10 cellular contexts compared by ENCODE assay signal in genomic region chr22:50242406-50242949, GRCh38. TPM values are rescaled to one million over a fixed set of nuclear protein-coding genes. Genes with fewer than 3 reads are reported as not detected.
DNase-seq lines count a peak whose midpoint lies in the region; ATAC-seq, FAIRE-seq and TF ChIP-seq lines count a peak whose summit lies in the region.
"Had no signal": no experiment of that assay in that cellular context is flagged by ENCODE, and none has a peak within 500 bp of the region (broad histone marks: within the 10 kb centered on the region; RNA-seq: fewer than 3 reads in every experiment).

No MANE protein-coding gene starts in this region.

- H3K4me1 ChIP-seq in HepG2 (ENCODE audit: insufficient read depth, low read length), result peaks cover 30% of the 10 kb centered on the region
- peaks cover 4% of the 10 kb centered on the region for H3K4me1 ChIP-seq in urinary bladder (ENCODE audit: insufficient read depth)
- H3K4me1 ChIP-seq in aorta (ENCODE audit: control insufficient read depth in 1 of 2, insufficient read depth in 2 of 2, low read length in 2 of 2), result no peaks in the 10 kb centered on the region

- TF ChIP-seq EP300 in HepG2 (IDR thresholded peaks at IDR 0.05; ENCODE audit: low read depth in 2 of 2, low read length in 2 of 2) (no peak), HepG2 (CRISPR knock-in tag; IDR thresholded peaks at IDR 0.05; ENCODE audit: borderline replicate concordance) (no peak)

- peak overlapping the region; percentile 85 for H3K4me2 ChIP-seq in HepG2 (ENCODE audit: low read depth, low read length)

- POLR2A ChIA-PET in HepG2 (lab: Yijun Ruan, JAX), result interaction anchor here (0.7 to 1.4 kb wide), 4 partner anchors 9 to 283 kb away, joined by 3 to 5 read pairs (median 3); partner anchors contain the start of genes HDAC10 and SCO2

- peak overlapping the region; percentile 8 for H3K27ac Mint-ChIP-seq in activated naive CD4-positive, alpha-beta T cell treated with anti-CD3 and anti-CD28 coated beads, Interleukin-2, amount 50 U/mL, for 24 hours
- peak overlapping the region; percentile 66 for H3K27ac Mint-ChIP-seq in activated T-helper 17 cell treated with anti-CD3 and anti-CD28 coated beads, Interleukin-2, amount 50 U/mL, for 72 hours

- in situ Hi-C loops in HepG2 (cut with HindIII; ENCODE audit: extremely low pct_ligation_motif_present, low pct_unique_long_range_greater_than_20kb), result no loop called here

- TF ChIP-seq RAD21 in HepG2 (CRISPR knock-in tag; IDR thresholded peaks at IDR 0.05), result no peak

- H3K4me3 Mint-ChIP-seq in activated naive CD4-positive, alpha-beta T cell treated with anti-CD3 and anti-CD28 coated beads, Interleukin-2, amount 50 U/mL, for 24 hours, result peak overlapping the region; percentile 99
- peak overlapping the region; percentile 87 for H3K4me3 Mint-ChIP-seq in activated T-helper 17 cell treated with anti-CD3 and anti-CD28 coated beads, Interleukin-2, amount 50 U/mL, for 72 hours

- TF ChIP-seq CTCF in HepG2 (CRISPR knock-in tag; IDR thresholded peaks at IDR 0.05), result no peak

- peaks cover 5% of the 10 kb centered on the region for H3K36me3 Mint-ChIP-seq in activated naive CD4-positive, alpha-beta T cell treated with anti-CD3 and anti-CD28 coated beads, Interleukin-2, amount 50 U/mL, for 24 hours
- peaks cover 80% of the 10 kb centered on the region for H3K36me3 Mint-ChIP-seq in activated T-helper 17 cell treated with anti-CD3 and anti-CD28 coated beads, Interleukin-2, amount 50 U/mL, for 72 hours (ENCODE audit: low read depth)

- H2AFZ ChIP-seq in HepG2 (ENCODE audit: low read length), result no peak overlapping the region

- H3K36me3 ChIP-seq in HepG2 (replicated peaks in 1 of 2; ENCODE audit: control insufficient read depth in 1 of 2, insufficient read depth in 2 of 2, low read length in 2 of 2) (peaks cover 8 to 19% of the 10 kb centered on the region in 2 experiments; a peak in 4 of 5 replicates), urinary bladder (ENCODE audit: insufficient read depth) (no peaks in the 10 kb centered on the region), aorta (ENCODE audit: control insufficient read depth in 1 of 2, insufficient read depth in 2 of 2, low read length in 1 of 2) (peaks cover 0 to 4% of the 10 kb centered on the region in 2 donors)

- H3K9me3 Mint-ChIP-seq in activated naive CD4-positive, alpha-beta T cell treated with anti-CD3 and anti-CD28 coated beads, Interleukin-2, amount 50 U/mL, for 24 hours, result no peaks in the 10 kb centered on the region
- H3K9me3 Mint-ChIP-seq in activated T-helper 17 cell treated with anti-CD3 and anti-CD28 coated beads, Interleukin-2, amount 50 U/mL, for 72 hours, result no peaks in the 10 kb centered on the region

- H3K9ac ChIP-seq in HepG2 (ENCODE audit: insufficient read depth, low read depth, low read length), result peak overlapping the region; percentile 54

- H3K27ac ChIP-seq in HepG2 (ENCODE audit: extremely low read length, insufficient read depth, low read length) (no peak overlapping the region), urinary bladder (ENCODE audit: low read depth) (no peak overlapping the region), aorta (ENCODE audit: low read depth in 1 of 2, low read length in 2 of 2) (no peak overlapping the region)

- no peak for TF ChIP-seq POLR2A in HepG2 (IDR thresholded peaks at IDR 0.05; ENCODE audit: insufficient read depth in 1 of 2, low read depth in 2 of 2, low read length in 2 of 2)

- H3K9me3 ChIP-seq in HepG2 (ENCODE audit: low read length) (no peaks in the 10 kb centered on the region), aorta (ENCODE audit: control insufficient read depth, low read length) (no peaks in the 10 kb centered on the region)

- intact Hi-C loops in HepG2 (cut with micrococcal nuclease; ENCODE audit: unreplicated experiment), result loop anchor here (5.0 kb wide), 1 partner anchor 255 kb away; no protein-coding TSS in a partner anchor
- intact Hi-C loops in aorta (cut with DNase I), result loop anchor here (5.0 to 10.0 kb wide), 2 partner anchors 50 to 262 kb away; partner anchors contain the start of genes LMF2 (in 1 of the 2) and NCAPH2 (in 1 of the 2)

- 28% methylated on average over 13 of the region's 14 CpGs for WGBS in HepG2 (ENCODE audit: low lambda C conversion rate)
- WGBS in urinary bladder, result 62% methylated on average over 14 of the region's 14 CpGs
- WGBS in aorta, 2 donors, result 65 to 69% methylated on average over 13 to 14 of the region's 14 CpGs

- no peak for FAIRE-seq in HepG2 (lab: Jason Lieb, UNC)
- FAIRE-seq: G401.6 had no signal

- DNase-seq in activated naive CD4-positive, alpha-beta T cell (lab: John Stamatoyannopoulos, UW), result no peak
- DNase-seq in HepG2 (ENCODE audit: low spot score), result no peak
- DNase-seq in aorta, result no peak
- no peak for DNase-seq in NCI-H82 (lab: John Stamatoyannopoulos, UW)
- DNase-seq in stimulated activated CD4-positive, alpha-beta T cell treated with anti-CD3 and anti-CD28 coated beads, Interleukin-15, amount 100 ng/mL, for 24 hours, result no peak
- DNase-seq: activated CD4-positive, alpha-beta T cell treated with anti-CD3 and anti-CD28 coated beads for 1 hour had no signal

- peaks cover 12% of the 10 kb centered on the region for H4K20me1 ChIP-seq in HepG2 (ENCODE audit: insufficient read depth, low read length)

- no peaks in the 10 kb centered on the region for H3K27me3 Mint-ChIP-seq in activated naive CD4-positive, alpha-beta T cell treated with anti-CD3 and anti-CD28 coated beads, Interleukin-2, amount 50 U/mL, for 24 hours
- H3K27me3 Mint-ChIP-seq in activated T-helper 17 cell treated with anti-CD3 and anti-CD28 coated beads, Interleukin-2, amount 50 U/mL, for 72 hours, result no peaks in the 10 kb centered on the region

- H3K4me3 ChIP-seq in HepG2 (replicated peaks in 1 of 3; ENCODE audit: insufficient read depth in 1 of 3, low read depth in 2 of 3, low read length in 3 of 3), result peak overlapping the region; percentile 77 to 98 (median 89)
- peak overlapping the region; percentile 12 for H3K4me3 ChIP-seq in urinary bladder (ENCODE audit: low read depth, low read length)
- no peak overlapping the region for H3K4me3 ChIP-seq in aorta (ENCODE audit: low read length in 2 of 2)

- ATAC-seq in activated T-helper 17 cell treated with anti-CD3 and anti-CD28 coated beads, Interleukin-2, amount 50 U/mL, for 72 hours (replicated peaks), result no peak
- ATAC-seq in HepG2 (no peak), aorta (ENCODE audit: low FRiP score) (no peak)

- H3K79me2 ChIP-seq in HepG2 (ENCODE audit: insufficient read depth, low read length), result peaks cover 49% of the 10 kb centered on the region

- H3K27me3 ChIP-seq in HepG2 (ENCODE audit: control insufficient read depth in 1 of 2, insufficient read depth in 2 of 2, low read length in 2 of 2) (no peaks in the 10 kb centered on the region; a peak in 1 of 5 replicates), aorta (ENCODE audit: control insufficient read depth in 1 of 2, insufficient read depth in 2 of 2, low read length in 1 of 2) (no peaks in the 10 kb centered on the region)

- CTCF ChIA-PET in HepG2 (lab: Yijun Ruan, JAX; ENCODE audit: low intra/inter-chr PET ratio, low total read pairs), result interaction anchor here (2.2 kb wide), 1 partner anchor 100 kb away, joined by 7 read pairs; no protein-coding TSS in a partner anchor

- BruUV-seq in HepG2 (replicated peaks; lab: Mats Ljungman, UMichigan), result no TSS peak

- H3K4me1 Mint-ChIP-seq in activated naive CD4-positive, alpha-beta T cell treated with anti-CD3 and anti-CD28 coated beads, Interleukin-2, amount 50 U/mL, for 24 hours, result peaks cover 32% of the 10 kb centered on the region
- H3K4me1 Mint-ChIP-seq in activated T-helper 17 cell treated with anti-CD3 and anti-CD28 coated beads, Interleukin-2, amount 50 U/mL, for 72 hours, result peaks cover 18% of the 10 kb centered on the region

RNA-seq across cellular contexts. Expression of gene TUBGCP6, which starts 2.3 kb away (rescaled TPM):
- 10 to 100 TPM; 44.5 to 51.1 TPM for total RNA-seq in activated T-helper 17 cell treated with anti-CD3 and anti-CD28 coated beads, Interleukin-2, amount 50 U/mL, for 72 hours
- total RNA-seq in HepG2 (2016; rRNA removed; fragmentation: Illumina TruSeq; extraction: Trizol) (5.8 and 15.7 TPM in 2 replicates), urinary bladder (23.1 TPM), aorta (10 to 100 TPM; 29.0 to 49.5 TPM)
- total RNA-seq in HepG2 (2016; cell fraction: cytosol; rRNA removed; fragmentation: Illumina TruSeq; extraction: Trizol; ENCODE audit: low read depth), result 3.8 and 4.4 TPM in 2 replicates
- 4.6 and 17.4 TPM in 2 replicates for total RNA-seq in HepG2 (2016; cell fraction: insoluble cytoplasmic fraction; rRNA removed; fragmentation: Illumina TruSeq; extraction: Trizol)
- 4.6 and 5.1 TPM in 2 replicates for total RNA-seq in HepG2 (2016; cell fraction: membrane; rRNA removed; fragmentation: Illumina TruSeq; extraction: Trizol)
- total RNA-seq in HepG2 (2016; cell fraction: nucleus; rRNA removed; fragmentation: Illumina TruSeq; extraction: Trizol), result 23.1 and 29.5 TPM in 2 replicates
- polyA plus RNA-seq in HepG2 (2011; rRNA removed) (14.6 and 23.7 TPM in 2 replicates), urinary bladder (31.5 TPM), aorta (100 to 1,000 TPM in 1 of 2 donors, 1 to 10 TPM in 1; 7.0 to 134 TPM)
- 2.6 and 4.8 TPM in 2 replicates for polyA plus RNA-seq in HepG2 (2011; cell fraction: cytosol; rRNA removed)
- 276 and 340 TPM in 2 replicates for polyA plus RNA-seq in HepG2 (2011; cell fraction: nucleus; rRNA removed)
- 13.4 and 15.8 TPM in 2 replicates for polyA plus RNA-seq in HepG2 (2012)
- 0.95 and 1.2 TPM in 2 replicates for polyA plus RNA-seq in HepG2 (2016; cell fraction: cytosol; fragmentation: Illumina TruSeq; extraction: Trizol; ENCODE audit: low read depth)
- 3.6 and 4.4 TPM in 2 replicates for polyA plus RNA-seq in HepG2 (2016; cell fraction: insoluble cytoplasmic fraction; fragmentation: Illumina TruSeq; extraction: Trizol; ENCODE audit: low read depth)
- polyA plus RNA-seq in HepG2 (2016; cell fraction: membrane; fragmentation: Illumina TruSeq; extraction: Trizol; ENCODE audit: low read depth), result 0.86 and 2.1 TPM in 2 replicates
- polyA plus RNA-seq in HepG2 (2016; cell fraction: nucleus; fragmentation: Illumina TruSeq; extraction: Trizol; ENCODE audit: insufficient read depth, low read depth), result 62.8 and 72.9 TPM in 2 replicates
- polyA minus RNA-seq in HepG2 (2011; rRNA and poly(A)+ RNA removed; ENCODE audit: low replicate concordance), result 11.6 and 16.8 TPM in 2 replicates
- 2.7 and 4.0 TPM in 2 replicates for polyA minus RNA-seq in HepG2 (2011; cell fraction: cytosol; rRNA and poly(A)+ RNA removed)
- 32.9 and 40.9 TPM in 2 replicates for polyA minus RNA-seq in HepG2 (2011; cell fraction: nucleus; rRNA and poly(A)+ RNA removed)

RNA-seq across cellular contexts. Expression of gene HDAC10, which starts 8.6 kb away (rescaled TPM):
- total RNA-seq in activated T-helper 17 cell treated with anti-CD3 and anti-CD28 coated beads, Interleukin-2, amount 50 U/mL, for 72 hours, result 10 to 100 TPM; 66.4 to 67.5 TPM
- total RNA-seq in HepG2 (2016; rRNA removed; fragmentation: Illumina TruSeq; extraction: Trizol), result 4.0 and 13.9 TPM in 2 replicates
- total RNA-seq in HepG2 (2016; cell fraction: cytosol; rRNA removed; fragmentation: Illumina TruSeq; extraction: Trizol; ENCODE audit: low read depth), result 7.1 and 8.7 TPM in 2 replicates
- total RNA-seq in HepG2 (2016; cell fraction: insoluble cytoplasmic fraction; rRNA removed; fragmentation: Illumina TruSeq; extraction: Trizol), result 4.1 and 13.9 TPM in 2 replicates
- total RNA-seq in HepG2 (2016; cell fraction: membrane; rRNA removed; fragmentation: Illumina TruSeq; extraction: Trizol), result 4.4 and 4.6 TPM in 2 replicates
- total RNA-seq in HepG2 (2016; cell fraction: nucleus; rRNA removed; fragmentation: Illumina TruSeq; extraction: Trizol), result 23.1 and 23.7 TPM in 2 replicates
- 14.9 and 19.7 TPM in 2 replicates for polyA plus RNA-seq in HepG2 (2011; rRNA removed)
- 1.8 and 3.9 TPM in 2 replicates for polyA plus RNA-seq in HepG2 (2011; cell fraction: cytosol; rRNA removed)
- polyA plus RNA-seq in HepG2 (2011; cell fraction: nucleus; rRNA removed), result 257 and 366 TPM in 2 replicates
- polyA plus RNA-seq in HepG2 (2012), result 15.0 and 23.8 TPM in 2 replicates
- 0.86 TPM in 2 replicates for polyA plus RNA-seq in HepG2 (2016; cell fraction: cytosol; fragmentation: Illumina TruSeq; extraction: Trizol; ENCODE audit: low read depth)
- polyA plus RNA-seq in HepG2 (2016; cell fraction: insoluble cytoplasmic fraction; fragmentation: Illumina TruSeq; extraction: Trizol; ENCODE audit: low read depth), result 3.2 and 5.7 TPM in 2 replicates
- 2.1 TPM in 2 replicates for polyA plus RNA-seq in HepG2 (2016; cell fraction: membrane; fragmentation: Illumina TruSeq; extraction: Trizol; ENCODE audit: low read depth)
- polyA plus RNA-seq in HepG2 (2016; cell fraction: nucleus; fragmentation: Illumina TruSeq; extraction: Trizol; ENCODE audit: insufficient read depth, low read depth), result 72.4 and 82.8 TPM in 2 replicates
- 7.7 and 20.9 TPM in 2 replicates for polyA minus RNA-seq in HepG2 (2011; rRNA and poly(A)+ RNA removed; ENCODE audit: low replicate concordance)
- 3.9 and 4.2 TPM in 2 replicates for polyA minus RNA-seq in HepG2 (2011; cell fraction: cytosol; rRNA and poly(A)+ RNA removed)
- polyA minus RNA-seq in HepG2 (2011; cell fraction: nucleus; rRNA and poly(A)+ RNA removed), result 34.9 and 37.9 TPM in 2 replicates
- 20.0 TPM for total RNA-seq in urinary bladder
- polyA plus RNA-seq in urinary bladder, result 32.4 TPM
- total RNA-seq in aorta, result 10 to 100 TPM; 19.8 to 47.8 TPM
- 10 to 100 TPM in 1 of 2 donors, 1 to 10 TPM in 1; 5.5 to 57.3 TPM for polyA plus RNA-seq in aorta

RNA-seq across cellular contexts. Expression of gene MAPK12, which starts 19.0 kb away (rescaled TPM):
- 10 to 100 TPM in 1 of 2 donors, 1 to 10 TPM in 1; 5.0 to 14.8 TPM for total RNA-seq in activated T-helper 17 cell treated with anti-CD3 and anti-CD28 coated beads, Interleukin-2, amount 50 U/mL, for 72 hours
- total RNA-seq in HepG2 (2016; rRNA removed; fragmentation: Illumina TruSeq; extraction: Trizol), result 15.0 and 23.3 TPM in 2 replicates
- 25.0 and 26.8 TPM in 2 replicates for total RNA-seq in HepG2 (2016; cell fraction: cytosol; rRNA removed; fragmentation: Illumina TruSeq; extraction: Trizol; ENCODE audit: low read depth)
- 15.4 and 25.6 TPM in 2 replicates for total RNA-seq in HepG2 (2016; cell fraction: insoluble cytoplasmic fraction; rRNA removed; fragmentation: Illumina TruSeq; extraction: Trizol)
- 43.0 and 45.2 TPM in 2 replicates for total RNA-seq in HepG2 (2016; cell fraction: membrane; rRNA removed; fragmentation: Illumina TruSeq; extraction: Trizol)
- total RNA-seq in HepG2 (2016; cell fraction: nucleus; rRNA removed; fragmentation: Illumina TruSeq; extraction: Trizol), result 20.3 and 23.6 TPM in 2 replicates
- polyA plus RNA-seq in HepG2 (2011; rRNA removed), result 22.2 and 22.8 TPM in 2 replicates
- polyA plus RNA-seq in HepG2 (2011; cell fraction: cytosol; rRNA removed), result 12.9 and 20.7 TPM in 2 replicates
- polyA plus RNA-seq in HepG2 (2011; cell fraction: nucleus; rRNA removed), result 115 and 151 TPM in 2 replicates
- 6.9 and 10.9 TPM in 2 replicates for polyA plus RNA-seq in HepG2 (2012)
- 27.8 and 28.1 TPM in 2 replicates for polyA plus RNA-seq in HepG2 (2016; cell fraction: cytosol; fragmentation: Illumina TruSeq; extraction: Trizol; ENCODE audit: low read depth)
- 14.6 and 16.4 TPM in 2 replicates for polyA plus RNA-seq in HepG2 (2016; cell fraction: insoluble cytoplasmic fraction; fragmentation: Illumina TruSeq; extraction: Trizol; ENCODE audit: low read depth)
- 37.0 and 38.8 TPM in 2 replicates for polyA plus RNA-seq in HepG2 (2016; cell fraction: membrane; fragmentation: Illumina TruSeq; extraction: Trizol; ENCODE audit: low read depth)
- 56.9 and 60.1 TPM in 2 replicates for polyA plus RNA-seq in HepG2 (2016; cell fraction: nucleus; fragmentation: Illumina TruSeq; extraction: Trizol; ENCODE audit: insufficient read depth, low read depth)
- 16.5 and 18.7 TPM in 2 replicates for polyA minus RNA-seq in HepG2 (2011; rRNA and poly(A)+ RNA removed; ENCODE audit: low replicate concordance)
- 5.1 and 9.2 TPM in 2 replicates for polyA minus RNA-seq in HepG2 (2011; cell fraction: cytosol; rRNA and poly(A)+ RNA removed)
- polyA minus RNA-seq in HepG2 (2011; cell fraction: nucleus; rRNA and poly(A)+ RNA removed), result 25.6 and 25.8 TPM in 2 replicates
- 9.3 TPM for total RNA-seq in urinary bladder
- 21.3 TPM for polyA plus RNA-seq in urinary bladder
- total RNA-seq in aorta, result 10 to 100 TPM in 1 of 2 donors, 1 to 10 TPM in 1; 9.2 to 22.9 TPM
- 10 to 100 TPM in 1 of 2 donors, 1 to 10 TPM in 1; 1.6 to 19.0 TPM for polyA plus RNA-seq in aorta

RNA-seq across cellular contexts. Expression of gene MAPK11, which starts 27.7 kb away (rescaled TPM):
- total RNA-seq in activated T-helper 17 cell treated with anti-CD3 and anti-CD28 coated beads, Interleukin-2, amount 50 U/mL, for 72 hours, result 10 to 100 TPM; 20.9 to 21.7 TPM
- total RNA-seq in HepG2 (2016; rRNA removed; fragmentation: Illumina TruSeq; extraction: Trizol) (0.15 TPM in 1 of 2 replicates, not detected in the other), urinary bladder (4.1 TPM), aorta (10 to 100 TPM; 10.7 to 23.2 TPM)
- not detected in 2 replicates for total RNA-seq in HepG2 (2016; cell fraction: cytosol; rRNA removed; fragmentation: Illumina TruSeq; extraction: Trizol; ENCODE audit: low read depth)
- 0.12 and 0.15 TPM in 2 replicates for total RNA-seq in HepG2 (2016; cell fraction: insoluble cytoplasmic fraction; rRNA removed; fragmentation: Illumina TruSeq; extraction: Trizol)
- 0.10 and 0.19 TPM in 2 replicates for total RNA-seq in HepG2 (2016; cell fraction: membrane; rRNA removed; fragmentation: Illumina TruSeq; extraction: Trizol)
- total RNA-seq in HepG2 (2016; cell fraction: nucleus; rRNA removed; fragmentation: Illumina TruSeq; extraction: Trizol), result 0.28 TPM in 1 of 2 replicates, not detected in the other
- polyA plus RNA-seq in HepG2 (2011; rRNA removed) (0.17 and 0.46 TPM in 2 replicates), urinary bladder (13.6 TPM), aorta (10 to 100 TPM in 1 of 2 donors, under 1 TPM in 1; 0.13 to 14.9 TPM)
- polyA plus RNA-seq in HepG2 (2011; cell fraction: cytosol; rRNA removed), result 0.13 and 0.19 TPM in 2 replicates
- 1.9 TPM in 2 replicates for polyA plus RNA-seq in HepG2 (2011; cell fraction: nucleus; rRNA removed)
- polyA plus RNA-seq in HepG2 (2012), result 0.21 TPM in 1 of 2 replicates, not detected in the other
- 0.05 and 0.07 TPM in 2 replicates for polyA plus RNA-seq in HepG2 (2016; cell fraction: cytosol; fragmentation: Illumina TruSeq; extraction: Trizol; ENCODE audit: low read depth)
- polyA plus RNA-seq in HepG2 (2016; cell fraction: insoluble cytoplasmic fraction; fragmentation: Illumina TruSeq; extraction: Trizol; ENCODE audit: low read depth), result 0.19 and 0.24 TPM in 2 replicates
- 0.13 TPM in 1 of 2 replicates, not detected in the other for polyA plus RNA-seq in HepG2 (2016; cell fraction: membrane; fragmentation: Illumina TruSeq; extraction: Trizol; ENCODE audit: low read depth)
- polyA plus RNA-seq in HepG2 (2016; cell fraction: nucleus; fragmentation: Illumina TruSeq; extraction: Trizol; ENCODE audit: insufficient read depth, low read depth), result 0.25 and 0.37 TPM in 2 replicates
- 0.58 and 0.94 TPM in 2 replicates for polyA minus RNA-seq in HepG2 (2011; rRNA and poly(A)+ RNA removed; ENCODE audit: low replicate concordance)
- not detected in 2 replicates for polyA minus RNA-seq in HepG2 (2011; cell fraction: cytosol; rRNA and poly(A)+ RNA removed)
- polyA minus RNA-seq in HepG2 (2011; cell fraction: nucleus; rRNA and poly(A)+ RNA removed), result 0.13 TPM in 1 of 2 replicates, not detected in the other

RNA-seq across cellular contexts. Expression of gene SELENOO, which starts 41.7 kb away (rescaled TPM):
- 10 to 100 TPM; 16.5 to 26.7 TPM for total RNA-seq in activated T-helper 17 cell treated with anti-CD3 and anti-CD28 coated beads, Interleukin-2, amount 50 U/mL, for 72 hours
- total RNA-seq in HepG2 (2016; rRNA removed; fragmentation: Illumina TruSeq; extraction: Trizol) (12.5 and 19.0 TPM in 2 replicates), urinary bladder (9.5 TPM), aorta (10 to 100 TPM; 14.2 to 21.6 TPM)
- 2.8 and 3.8 TPM in 2 replicates for total RNA-seq in HepG2 (2016; cell fraction: cytosol; rRNA removed; fragmentation: Illumina TruSeq; extraction: Trizol; ENCODE audit: low read depth)
- 9.4 and 19.8 TPM in 2 replicates for total RNA-seq in HepG2 (2016; cell fraction: insoluble cytoplasmic fraction; rRNA removed; fragmentation: Illumina TruSeq; extraction: Trizol)
- total RNA-seq in HepG2 (2016; cell fraction: membrane; rRNA removed; fragmentation: Illumina TruSeq; extraction: Trizol), result 6.0 and 7.6 TPM in 2 replicates
- total RNA-seq in HepG2 (2016; cell fraction: nucleus; rRNA removed; fragmentation: Illumina TruSeq; extraction: Trizol), result 18.8 and 19.9 TPM in 2 replicates
- polyA plus RNA-seq in HepG2 (2011; rRNA removed) (14.4 and 18.7 TPM in 2 replicates), urinary bladder (23.0 TPM), aorta (100 to 1,000 TPM in 1 of 2 donors, 10 to 100 TPM in 1; 11.6 to 105 TPM)
- 10.0 and 18.1 TPM in 2 replicates for polyA plus RNA-seq in HepG2 (2011; cell fraction: cytosol; rRNA removed)
- 88.6 and 104 TPM in 2 replicates for polyA plus RNA-seq in HepG2 (2011; cell fraction: nucleus; rRNA removed)
- 10.9 and 17.7 TPM in 2 replicates for polyA plus RNA-seq in HepG2 (2012)
- 3.5 and 4.0 TPM in 2 replicates for polyA plus RNA-seq in HepG2 (2016; cell fraction: cytosol; fragmentation: Illumina TruSeq; extraction: Trizol; ENCODE audit: low read depth)
- polyA plus RNA-seq in HepG2 (2016; cell fraction: insoluble cytoplasmic fraction; fragmentation: Illumina TruSeq; extraction: Trizol; ENCODE audit: low read depth), result 9.5 and 12.3 TPM in 2 replicates
- 4.9 and 5.3 TPM in 2 replicates for polyA plus RNA-seq in HepG2 (2016; cell fraction: membrane; fragmentation: Illumina TruSeq; extraction: Trizol; ENCODE audit: low read depth)
- 54.2 and 57.7 TPM in 2 replicates for polyA plus RNA-seq in HepG2 (2016; cell fraction: nucleus; fragmentation: Illumina TruSeq; extraction: Trizol; ENCODE audit: insufficient read depth, low read depth)
- 9.7 and 16.7 TPM in 2 replicates for polyA minus RNA-seq in HepG2 (2011; rRNA and poly(A)+ RNA removed; ENCODE audit: low replicate concordance)
- 6.4 and 6.9 TPM in 2 replicates for polyA minus RNA-seq in HepG2 (2011; cell fraction: cytosol; rRNA and poly(A)+ RNA removed)
- polyA minus RNA-seq in HepG2 (2011; cell fraction: nucleus; rRNA and poly(A)+ RNA removed), result 7.5 and 7.7 TPM in 2 replicates

Comparison
In these comparisons a context has a peak if more than half of its experiments do, and no peak if none do; other contexts are left out.
1. H3K4me3 ChIP-seq: peak in HepG2 (3 of 3) and urinary bladder (single experiment); none in aorta (0 of 2).